9 cellular contexts compared by ENCODE assay signal in the genomic region with DNA sequence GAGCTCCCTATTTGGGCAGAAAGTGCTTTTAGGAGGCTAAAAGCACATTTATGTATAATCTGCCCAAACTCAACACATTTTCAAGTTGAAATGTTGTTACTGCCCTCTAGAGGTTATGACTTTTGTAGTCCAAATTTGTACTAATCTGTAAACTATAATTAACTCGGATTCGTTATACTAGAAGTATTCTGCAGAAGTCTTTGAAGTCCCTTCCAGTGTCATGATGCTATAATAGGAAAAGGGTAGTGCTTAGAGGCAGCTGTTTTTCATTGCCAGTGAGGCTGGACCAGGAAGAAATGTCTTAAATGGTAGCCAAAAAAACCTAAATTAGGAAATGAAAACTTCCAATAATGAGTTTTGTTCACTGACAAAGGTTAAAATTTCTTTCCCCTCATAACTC. TPM values are rescaled to one million over a fixed set of nuclear protein-coding genes. Genes with fewer than 3 reads are reported as not detected.
DNase-seq lines count a peak whose midpoint lies in the region; ATAC-seq lines count a peak whose summit lies in the region.
"Had no signal": no experiment of that assay in that cellular context is flagged by ENCODE, and none has a peak within 500 bp of the region (broad histone marks: within the 10 kb centered on the region; RNA-seq: fewer than 3 reads in every experiment).

No MANE protein-coding gene starts in this region.

- no peaks in the 10 kb centered on the region for H3K9me3 Mint-ChIP-seq in activated T-helper 17 cell treated with anti-CD3 and anti-CD28 coated beads, Interleukin-2, amount 50 U/mL, for 72 hours
- no peaks in the 10 kb centered on the region for H3K9me3 Mint-ChIP-seq in CD8-positive, alpha-beta memory T cell

- H3K4me3 Mint-ChIP-seq in activated T-helper 17 cell treated with anti-CD3 and anti-CD28 coated beads, Interleukin-2, amount 50 U/mL, for 72 hours, result no peak overlapping the region
- no peak overlapping the region for H3K4me3 Mint-ChIP-seq in CD8-positive, alpha-beta memory T cell

- no peaks in the 10 kb centered on the region for H3K27me3 Mint-ChIP-seq in activated T-helper 17 cell treated with anti-CD3 and anti-CD28 coated beads, Interleukin-2, amount 50 U/mL, for 72 hours
- peaks cover 0 to 2% of the 10 kb centered on the region in 2 donors for H3K27me3 Mint-ChIP-seq in CD8-positive, alpha-beta memory T cell

- POLR2A ChIA-PET in CD8-positive, alpha-beta memory T cell (lab: Charles Lee), result no interaction called here

- H3K36me3 ChIP-seq in aorta (ENCODE audit: control insufficient read depth in 1 of 2, insufficient read depth in 2 of 2, low read length in 1 of 2), result peaks cover 4 to 11% of the 10 kb centered on the region in 2 donors
- H3K36me3 ChIP-seq in CD8-positive, alpha-beta memory T cell (ENCODE audit: insufficient read depth, low read length), result peaks cover 63% of the 10 kb centered on the region

- no peaks in the 10 kb centered on the region for H3K9me3 ChIP-seq in aorta (ENCODE audit: control insufficient read depth, low read length)
- no peaks in the 10 kb centered on the region for H3K9me3 ChIP-seq in CD8-positive, alpha-beta memory T cell (ENCODE audit: low read length)

- DNase-seq in Right ventricle myocardium inferior (ENCODE audit: missing footprints) (no peak), cardiac septum (ENCODE audit: low spot score) (no peak), hepatic stellate cell (ENCODE audit: low spot score) (peak; percentile 29), aorta (no peak)
- DNase-seq in CD8-positive, alpha-beta memory T cell, result no peak
- DNase-seq: NCI-H1092 treated with DMSO at 0.1 percent for 48 hours had no signal

- H3K27me3 ChIP-seq in aorta (ENCODE audit: control insufficient read depth in 1 of 2, insufficient read depth in 2 of 2, low read length in 1 of 2), result no peaks in the 10 kb centered on the region
- no peaks in the 10 kb centered on the region for H3K27me3 ChIP-seq in CD8-positive, alpha-beta memory T cell (ENCODE audit: insufficient read depth, low read length, poor library complexity, severe bottlenecking)

- peaks cover 82% of the 10 kb centered on the region for H3K36me3 Mint-ChIP-seq in activated T-helper 17 cell treated with anti-CD3 and anti-CD28 coated beads, Interleukin-2, amount 50 U/mL, for 72 hours (ENCODE audit: low read depth)
- peaks cover 28 to 96% (median 33%) of the 10 kb centered on the region in 3 donors for H3K36me3 Mint-ChIP-seq in CD8-positive, alpha-beta memory T cell

- CTCF ChIA-PET in CD8-positive, alpha-beta memory T cell (lab: Charles Lee), result interaction anchor here (0.9 to 1.8 kb wide), 3 partner anchors 9 to 16 kb away, joined by 3 read pairs; no protein-coding TSS in a partner anchor

- peak overlapping the region in 1 of 2 donors; percentile 91 for H3K27ac ChIP-seq in aorta (ENCODE audit: low read depth in 1 of 2, low read length in 2 of 2)
- H3K27ac ChIP-seq in CD8-positive, alpha-beta memory T cell (ENCODE audit: low read depth, low read length), result no peak overlapping the region

- H3K4me1 Mint-ChIP-seq in activated T-helper 17 cell treated with anti-CD3 and anti-CD28 coated beads, Interleukin-2, amount 50 U/mL, for 72 hours, result peaks cover 17% of the 10 kb centered on the region
- H3K4me1 Mint-ChIP-seq in CD8-positive, alpha-beta memory T cell, result peaks cover 22 to 26% (median 23%) of the 10 kb centered on the region in 3 donors

- no peak overlapping the region for H3K4me3 ChIP-seq in aorta (ENCODE audit: low read length in 2 of 2)
- H3K4me3 ChIP-seq in CD8-positive, alpha-beta memory T cell (ENCODE audit: low read length), result no peak overlapping the region

- intact Hi-C loops in Right ventricle myocardium inferior (cut with DNase I), result loop anchor here (2.0 to 10.0 kb wide), 3 partner anchors 71 to 277 kb away; partner anchors contain the start of genes LPIN3 and PLCG1
- intact Hi-C loops in cardiac septum (cut with DNase I), result loop anchor here (2.0 to 5.0 kb wide), 3 partner anchors 71 to 239 kb away; partner anchors contain the start of gene LPIN3
- intact Hi-C loops in aorta (cut with DNase I), result loop anchor here (5.0 to 10.0 kb wide), 3 partner anchors 69 to 239 kb away; partner anchors contain the start of gene LPIN3 (in 1 of the 2)

- no peaks in the 10 kb centered on the region for H3K4me1 ChIP-seq in aorta (ENCODE audit: control insufficient read depth in 1 of 2, insufficient read depth in 2 of 2, low read length in 2 of 2)
- peaks cover 10% of the 10 kb centered on the region for H3K4me1 ChIP-seq in CD8-positive, alpha-beta memory T cell (ENCODE audit: insufficient read depth, low read length)

- peak overlapping the region; percentile 0 for H3K27ac Mint-ChIP-seq in activated T-helper 17 cell treated with anti-CD3 and anti-CD28 coated beads, Interleukin-2, amount 50 U/mL, for 72 hours
- H3K27ac Mint-ChIP-seq in CD8-positive, alpha-beta memory T cell, result no peak overlapping the region

- ATAC-seq in Right ventricle myocardium inferior (peak; percentile 68), aorta (ENCODE audit: low FRiP score) (peak; percentile 65), GM21786 (IDR thresholded peaks at IDR 0.05; ENCODE audit: unreplicated experiment) (no peak), HG03520 (IDR thresholded peaks at IDR 0.05; ENCODE audit: unreplicated experiment) (no peak)
- no peak for ATAC-seq in activated T-helper 17 cell treated with anti-CD3 and anti-CD28 coated beads, Interleukin-2, amount 50 U/mL, for 72 hours (replicated peaks)

- 0 to 4% methylated on average over 2 of the region's 2 CpGs for WGBS in aorta, 2 donors

RNA-seq across cellular contexts. Expression of gene EMILIN3, which starts 44.8 kb away (rescaled TPM):
- total RNA-seq in Right ventricle myocardium inferior (6.6 TPM), cardiac septum (0.51 TPM), aorta (under 1 TPM; 0.39 to 0.72 TPM)
- total RNA-seq in activated T-helper 17 cell treated with anti-CD3 and anti-CD28 coated beads, Interleukin-2, amount 50 U/mL, for 72 hours, result not detected
- polyA plus RNA-seq in aorta, result under 1 TPM in 1 of 2 donors, not detected in 1; 0.38 TPM
- total RNA-seq in CD8-positive, alpha-beta memory T cell, result not detected
- polyA plus RNA-seq in CD8-positive, alpha-beta memory T cell, result not detected

Comparison
In these comparisons a context has a peak if more than half of its experiments do, and no peak if none do; other contexts are left out.
1. ATAC-seq: peak in Right ventricle myocardium inferior (single experiment) and aorta (single experiment); none in activated T-helper 17 cell treated with anti-CD3 and anti-CD28 coated beads, Interleukin-2, amount 50 U/mL, for 72 hours (single experiment), GM21786 (single experiment) and HG03520 (single experiment).